8 cellular contexts compared by ENCODE assay signal in the genomic region with DNA sequence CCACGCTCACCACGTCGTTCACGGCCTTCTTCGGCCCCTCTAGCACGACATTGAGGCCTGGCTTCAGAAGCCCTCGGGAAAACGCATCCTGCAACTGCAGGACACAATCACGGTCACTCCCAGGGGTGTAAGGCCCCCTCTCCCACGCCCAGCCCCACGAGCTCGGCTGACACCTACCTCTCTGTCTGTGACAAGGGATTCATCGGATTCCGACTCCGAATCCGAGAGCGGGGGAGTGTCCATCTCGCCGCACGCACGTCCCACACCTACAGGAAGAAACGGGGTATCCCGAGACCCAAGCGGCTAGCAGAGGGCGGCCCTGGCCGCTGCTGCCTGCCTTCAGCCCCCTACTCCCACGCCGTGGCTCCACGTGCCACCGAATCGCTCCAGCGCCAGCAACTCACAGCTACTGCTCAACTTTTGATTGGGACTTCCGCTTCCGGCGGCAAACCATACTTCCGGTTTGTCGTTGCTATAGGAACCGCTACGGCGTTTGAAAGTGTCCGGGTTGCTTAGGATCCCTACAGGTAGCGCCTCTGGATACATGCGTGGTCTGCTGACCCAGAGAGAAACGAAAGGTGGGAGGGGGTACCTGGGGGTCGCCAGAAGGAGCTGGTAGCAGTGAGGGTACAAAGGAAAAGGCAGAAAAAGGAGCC. TPM values are rescaled to one million over a fixed set of nuclear protein-coding genes. Genes with fewer than 3 reads are reported as not detected.
DNase-seq lines count a peak whose midpoint lies in the region; ATAC-seq and TF ChIP-seq lines count a peak whose summit lies in the region.

TSS of gene CFAP57 (plus strand) at position 455 of the 656 bp plus-strand sequence. CDS start 424 bp downstream, outside the sequence.
A gene with protein sequence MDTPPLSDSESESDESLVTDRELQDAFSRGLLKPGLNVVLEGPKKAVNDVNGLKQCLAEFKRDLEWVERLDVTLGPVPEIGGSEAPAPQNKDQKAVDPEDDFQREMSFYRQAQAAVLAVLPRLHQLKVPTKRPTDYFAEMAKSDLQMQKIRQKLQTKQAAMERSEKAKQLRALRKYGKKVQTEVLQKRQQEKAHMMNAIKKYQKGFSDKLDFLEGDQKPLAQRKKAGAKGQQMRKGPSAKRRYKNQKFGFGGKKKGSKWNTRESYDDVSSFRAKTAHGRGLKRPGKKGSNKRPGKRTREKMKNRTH (minus strand): TSS at position 415 of the 656 bp plus-strand sequence. CDS start 172 bp downstream, at position 243.

- peaks cover 22 to 31% (median 26%) of the 10 kb centered on the region in 4 donors for H3K4me1 Mint-ChIP-seq in CD4-positive, alpha-beta memory T cell

- H3K4me3 Mint-ChIP-seq in CD4-positive, alpha-beta memory T cell = peak within 1 kb of the TSS; percentile 94 to 100 (median 99)

- POLR2A ChIA-PET in CD4-positive, alpha-beta memory T cell (lab: Charles Lee; ENCODE audit: partially characterized antibody) = interaction anchor here (0.6 to 1.2 kb wide), 10 partner anchors 11 to 803 kb away, joined by 3 to 7 read pairs (median 4); partner anchors contain the start of genes ATP6V0B, ELOVL1, ERMAP and HYI

- no peaks in the 10 kb centered on the region for H3K9me3 ChIP-seq in CD4-positive, alpha-beta memory T cell (ENCODE audit: control insufficient read depth in 1 of 2, low read length in 2 of 2)
- H3K9me3 ChIP-seq in ectodermal cell (ENCODE audit: control insufficient read depth, low read length) (no peaks in the 10 kb centered on the region), lower lobe of right lung (no peaks in the 10 kb centered on the region)

- H3K27ac ChIP-seq in CD4-positive, alpha-beta memory T cell (ENCODE audit: low read depth, low read length) = peak within 1 kb of the TSS; percentile 62
- H3K27ac ChIP-seq in ectodermal cell (ENCODE audit: insufficient read depth, low read depth, low read length, poor library complexity, severe bottlenecking) (peak within 1 kb of the TSS; percentile 75), lower lobe of right lung (peak within 1 kb of the TSS; percentile 77)

- DNase-seq in CD4-positive, alpha-beta memory T cell = peak; percentile 93 to 95 (median 94)
- DNase-seq in NCI-H774 (lab: John Stamatoyannopoulos, UW) (peak; percentile 96), lower lobe of right lung (peak; percentile 90)
- DNase-seq in activated CD4-positive, alpha-beta T cell treated with anti-CD3 and anti-CD28 coated beads, Interleukin-2, amount 50 U/mL, for 48 hours = peak; percentile 90 to 93
- DNase-seq in stimulated activated CD4-positive, alpha-beta T cell treated with anti-CD3 and anti-CD28 coated beads, Interleukin-4, amount 100 ng/mL, for 48 hours (ENCODE audit: low read depth in 2 of 2) = peak; percentile 79 to 88

- TF ChIP-seq CTCF in lower lobe of right lung (IDR thresholded peaks at IDR 0.05) = no peak

- H3K36me3 ChIP-seq in CD4-positive, alpha-beta memory T cell (ENCODE audit: insufficient read depth, low read length) = peaks cover 29% of the 10 kb centered on the region
- peaks cover 9% of the 10 kb centered on the region for H3K36me3 ChIP-seq in ectodermal cell (ENCODE audit: control insufficient read depth, insufficient read depth, low read length)
- H3K36me3 ChIP-seq in lower lobe of right lung = peaks cover 36% of the 10 kb centered on the region

- H3K27me3 Mint-ChIP-seq in CD4-positive, alpha-beta memory T cell = peaks cover 13 to 15% of the 10 kb centered on the region in 2 donors

- CTCF ChIA-PET in CD4-positive, alpha-beta memory T cell (lab: Charles Lee; ENCODE audit: partially characterized antibody) = interaction anchor here (0.9 kb wide), 1 partner anchor 55 kb away, joined by 3 read pairs; no protein-coding TSS in a partner anchor

- H3K9me3 Mint-ChIP-seq in CD4-positive, alpha-beta memory T cell = no peaks in the 10 kb centered on the region

- 1% methylated on average over 45 of the region's 45 CpGs for WGBS in ectodermal cell, 2 experiments

- peak within 1 kb of the TSS; percentile 81 to 87 for H3K4me3 ChIP-seq in CD4-positive, alpha-beta memory T cell (ENCODE audit: low read length in 2 of 2)
- H3K4me3 ChIP-seq in ectodermal cell (ENCODE audit: insufficient read depth, low read depth, low read length) = peak within 1 kb of the TSS; percentile 86
- H3K4me3 ChIP-seq in lower lobe of right lung = peak within 1 kb of the TSS; percentile 98

- H3K27ac Mint-ChIP-seq in CD4-positive, alpha-beta memory T cell = peak within 1 kb of the TSS; percentile 84 to 99 (median 96)

- H3K4me1 ChIP-seq in CD4-positive, alpha-beta memory T cell (ENCODE audit: insufficient read depth, low read length) = peaks cover 21% of the 10 kb centered on the region
- peaks cover 6% of the 10 kb centered on the region for H3K4me1 ChIP-seq in ectodermal cell (ENCODE audit: control insufficient read depth, insufficient read depth, low read length)
- peaks cover 16% of the 10 kb centered on the region for H3K4me1 ChIP-seq in lower lobe of right lung

- intact Hi-C loops in CD4-positive, alpha-beta memory T cell (cut with micrococcal nuclease) = loop anchor here (1.0 to 10.0 kb wide), 12 partner anchors 196 to 837 kb away; partner anchors contain the start of genes C1orf50, CCDC30, ELOVL1 and ERMAP
- intact Hi-C loops in lower lobe of right lung (cut with DNase I) = no loop called here

- H3K36me3 Mint-ChIP-seq in CD4-positive, alpha-beta memory T cell = peaks cover 31 to 41% of the 10 kb centered on the region in 2 donors

- ATAC-seq in GM19455 (IDR thresholded peaks at IDR 0.05; ENCODE audit: unreplicated experiment) (peak; percentile 90), HG03575 (IDR thresholded peaks at IDR 0.05; ENCODE audit: extremely low read depth, insufficient number of reproducible peaks, low FRiP score, unreplicated experiment) (peak; percentile 53), lower lobe of right lung (peak; percentile 93 to 96)

- peaks cover 10% of the 10 kb centered on the region for H3K27me3 ChIP-seq in CD4-positive, alpha-beta memory T cell (ENCODE audit: insufficient read depth, low read length)
- H3K27me3 ChIP-seq in ectodermal cell (ENCODE audit: control insufficient read depth, insufficient read depth, low read length, poor library complexity, severe bottlenecking) (peaks cover 16% of the 10 kb centered on the region), lower lobe of right lung (ENCODE audit: low read depth) (no peaks in the 10 kb centered on the region)

RNA-seq across cellular contexts. Expression of gene CFAP57, which starts in this region (rescaled TPM):
- total RNA-seq in CD4-positive, alpha-beta memory T cell = not detected
- under 1 TPM in 1 of 2 donors, not detected in 1; 0.07 TPM for polyA plus RNA-seq in CD4-positive, alpha-beta memory T cell
- 2.0 TPM for polyA plus RNA-seq in ectodermal cell (2013, experiment 1 of 4)
- 1.8 TPM for polyA plus RNA-seq in ectodermal cell (2013, experiment 2 of 4)
- 1.2 TPM for polyA plus RNA-seq in ectodermal cell (2013, experiment 3 of 4)
- polyA plus RNA-seq in ectodermal cell (2013, experiment 4 of 4) = 2.0 TPM
- total RNA-seq in lower lobe of right lung = 4.1 TPM

RNA-seq across cellular contexts. Expression of the second gene that starts in this region (rescaled TPM):
- 10 to 100 TPM; 23.6 to 27.6 TPM for total RNA-seq in CD4-positive, alpha-beta memory T cell
- 10 to 100 TPM; 56.7 to 72.2 TPM for polyA plus RNA-seq in CD4-positive, alpha-beta memory T cell
- 72.6 TPM for polyA plus RNA-seq in ectodermal cell (2013, experiment 1 of 4)
- 65.3 TPM for polyA plus RNA-seq in ectodermal cell (2013, experiment 2 of 4)
- polyA plus RNA-seq in ectodermal cell (2013, experiment 3 of 4) = 65.6 TPM
- 68.2 TPM for polyA plus RNA-seq in ectodermal cell (2013, experiment 4 of 4)
- total RNA-seq in lower lobe of right lung = 29.3 TPM

Comparison
In these comparisons a context has a peak if more than half of its experiments do, and no peak if none do; other contexts are left out.
1. Peak in every context shown above with its lines: DNase-seq, ATAC-seq, H3K4me3 ChIP-seq and H3K27ac ChIP-seq.